ENCODE assay signal across 20 cellular contexts in the genomic region with DNA sequence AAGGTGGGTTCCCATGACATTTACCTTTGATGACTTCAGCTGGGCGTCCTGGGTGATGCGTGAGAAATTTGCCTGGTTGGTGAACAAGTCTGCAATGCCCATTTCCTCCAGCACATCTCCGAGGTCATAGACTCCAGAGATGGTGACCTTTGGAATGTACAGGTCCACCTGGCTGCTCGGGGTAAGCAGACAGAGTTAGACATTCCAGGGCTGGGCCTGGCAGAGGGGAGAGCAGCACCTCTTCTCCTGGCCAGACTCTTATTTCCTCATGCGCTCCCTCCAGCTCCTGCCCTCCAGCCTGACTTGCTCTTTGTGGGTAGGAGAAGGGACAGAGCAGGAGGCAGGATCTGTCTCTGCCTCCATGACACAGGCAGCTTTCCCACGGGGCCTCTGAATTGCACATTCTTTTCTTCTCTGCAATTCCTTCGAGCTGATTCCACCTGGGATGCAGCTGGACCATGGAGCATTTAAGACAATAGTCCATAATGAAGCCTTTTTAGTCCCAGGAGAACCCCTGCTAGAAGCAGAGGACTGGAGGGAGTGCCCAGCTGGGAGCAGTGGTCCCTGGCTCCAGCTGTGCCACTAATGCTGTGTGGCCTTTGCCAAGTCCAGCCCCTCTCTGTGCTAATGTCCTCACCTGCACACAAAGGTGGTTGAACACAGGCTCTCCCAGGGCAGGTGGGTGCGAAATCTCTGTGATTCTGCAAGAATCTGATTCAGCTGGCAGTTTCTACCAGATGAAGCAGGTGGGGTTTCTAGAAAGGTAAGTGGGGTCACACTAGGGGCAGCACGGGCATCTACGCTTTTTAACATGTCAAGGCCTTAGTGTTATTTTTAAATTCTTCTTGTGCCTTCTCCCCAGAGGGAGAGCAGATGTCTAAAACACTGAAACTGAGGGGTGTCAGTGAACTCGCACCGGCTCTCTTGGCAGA. TPM values are rescaled to one million over a fixed set of nuclear protein-coding genes. Genes with fewer than 3 reads are reported as not detected.
DNase-seq lines count a peak whose midpoint lies in the region; ATAC-seq, FAIRE-seq and TF ChIP-seq lines count a peak whose summit lies in the region.
"Had no signal": no experiment of that assay in that cellular context is flagged by ENCODE, and none has a peak within 500 bp of the region (broad histone marks: within the 10 kb centered on the region; RNA-seq: fewer than 3 reads in every experiment).

No MANE protein-coding gene starts in this region.

- no peaks in the 10 kb centered on the region for H3K79me2 ChIP-seq in osteoblast (ENCODE audit: insufficient read depth, low read length)

- intact Hi-C loops in left ventricle myocardium superior (cut with micrococcal nuclease) = no loop called here
- intact Hi-C loops in body of pancreas (cut with DNase I) = no loop called here

- DNase-seq in right atrium auricular region (ENCODE audit: low spot score) (peak; percentile 38), left ventricle myocardium superior (no peak), islet precursor cell (peak; percentile 51), mucosa of gallbladder (ENCODE audit: low spot score) (peak; percentile 6), body of pancreas (no peak), GM19239 (ENCODE audit: insufficient read length, low spot score) (no peak), NAMALWA (ENCODE audit: low spot score) (no peak), osteoblast (ENCODE audit: insufficient read length, low spot score, missing footprints) (no peak)
- DNase-seq: CD8-positive, alpha-beta T cell; COR-L47; DMS153; DMS79 treated with DMSO at 0.1 percent for 48 hours; EL; HCEC 1CT had no signal

- FAIRE-seq in GM19239 (lab: Jason Lieb, UNC) = no peak
- FAIRE-seq: D721Med, G401.6, GM12891 had no signal

- H3K27me3 ChIP-seq in right atrium auricular region = no peaks in the 10 kb centered on the region
- H3K27me3 ChIP-seq in body of pancreas = no peaks in the 10 kb centered on the region
- no peaks in the 10 kb centered on the region for H3K27me3 ChIP-seq in osteoblast (ENCODE audit: insufficient read depth, low read length)

- no peak overlapping the region for H3K4me2 ChIP-seq in osteoblast (ENCODE audit: insufficient read depth, low read length)

- TF ChIP-seq CTCF in right atrium auricular region (IDR thresholded peaks at IDR 0.05) = no peak
- TF ChIP-seq CTCF in body of pancreas (IDR thresholded peaks at IDR 0.05) = no peak
- no peak for TF ChIP-seq CTCF in osteoblast (IDR thresholded peaks at IDR 0.05; ENCODE audit: extremely low read depth, low read depth, low read length)

- no peaks in the 10 kb centered on the region for H4K20me1 ChIP-seq in osteoblast (ENCODE audit: insufficient read depth, low read length)

- H3K36me3 ChIP-seq in right atrium auricular region (no peaks in the 10 kb centered on the region), body of pancreas (replicated peaks in 1 of 2; ENCODE audit: insufficient read depth in 1 of 2, low read depth in 2 of 2) (peaks cover 0 to 6% of the 10 kb centered on the region in 2 donors), osteoblast (ENCODE audit: insufficient read depth, low read length) (no peaks in the 10 kb centered on the region)

- no peak for TF ChIP-seq POLR2A in body of pancreas (IDR thresholded peaks at IDR 0.05)

- ATAC-seq in left ventricle myocardium superior (no peak), body of pancreas (no peak)
- ATAC-seq: CD8-positive, alpha-beta T cell had no signal

- peaks cover 0 to 10% of the 10 kb centered on the region in 2 donors for H3K9me3 ChIP-seq in right atrium auricular region
- no peaks in the 10 kb centered on the region for H3K9me3 ChIP-seq in body of pancreas
- H3K9me3 ChIP-seq in osteoblast (ENCODE audit: low read depth, low read length) = no peaks in the 10 kb centered on the region

- no peak overlapping the region for H2AFZ ChIP-seq in osteoblast (ENCODE audit: low read length)

- WGBS in body of pancreas, 2 donors = 60 to 68% methylated on average over 12 of the region's 12 CpGs

- H3K27ac ChIP-seq in right atrium auricular region (no peak overlapping the region), body of pancreas (no peak overlapping the region), osteoblast (ENCODE audit: low read depth, low read length) (no peak overlapping the region)
- H3K27ac ChIP-seq: 22Rv1 had no signal

- H3K4me3 ChIP-seq in right atrium auricular region (no peak overlapping the region), body of pancreas (no peak overlapping the region), osteoblast (ENCODE audit: insufficient read depth, low read length) (no peak overlapping the region)

- H3K4me1 ChIP-seq in right atrium auricular region (no peaks in the 10 kb centered on the region), body of pancreas (no peaks in the 10 kb centered on the region), osteoblast (ENCODE audit: insufficient read depth, low read length) (no peaks in the 10 kb centered on the region)

RNA-seq across cellular contexts. Expression of gene SERPINA10, which starts 13.2 kb away (rescaled TPM):
- total RNA-seq in right atrium auricular region (not detected), left ventricle myocardium superior (not detected), mucosa of gallbladder (0.32 TPM), body of pancreas (1 to 10 TPM in 1 of 2 donors, not detected in 1; 3.0 TPM), osteoblast (not detected in 2 replicates)
- total RNA-seq: A673; CD8-positive, alpha-beta T cell; H4 had no signal

RNA-seq across cellular contexts. Expression of gene SERPINA6, which starts 16.8 kb away (rescaled TPM):
- not detected for total RNA-seq in right atrium auricular region
- total RNA-seq in left ventricle myocardium superior = not detected
- total RNA-seq in mucosa of gallbladder = 88.3 TPM
- 10 to 100 TPM in 1 of 2 donors, 1 to 10 TPM in 1; 6.5 to 10.9 TPM for total RNA-seq in body of pancreas
- not detected in 2 replicates for total RNA-seq in osteoblast
- total RNA-seq: A673; CD8-positive, alpha-beta T cell had no signal

Comparison
In these comparisons a context has a peak if more than half of its experiments do, and no peak if none do; other contexts are left out.
1. DNase-seq: peak in right atrium auricular region (single experiment), islet precursor cell (single experiment) and mucosa of gallbladder (single experiment); none in left ventricle myocardium superior (single experiment), body of pancreas (0 of 4), GM19239 (single experiment), NAMALWA (single experiment) and osteoblast (single experiment).